8 cellular contexts compared by ENCODE assay signal in the genomic region with DNA sequence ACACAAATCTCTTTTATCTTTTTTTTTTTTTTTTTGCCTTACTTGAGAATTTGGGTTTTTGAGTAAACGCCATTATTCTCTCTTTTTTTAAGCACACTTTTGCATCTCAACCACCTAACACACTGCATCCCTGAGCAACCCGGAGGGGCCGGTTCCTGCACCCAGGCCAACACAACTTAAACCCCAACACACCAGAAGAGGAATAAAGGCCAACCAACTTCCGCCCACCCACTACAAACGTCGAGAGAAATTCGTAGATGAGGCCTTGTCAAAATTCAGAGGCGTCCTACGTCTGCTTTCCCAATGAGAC. TPM values are rescaled to one million over a fixed set of nuclear protein-coding genes. Genes with fewer than 3 reads are reported as not detected.
DNase-seq lines count a peak whose midpoint lies in the region; ATAC-seq, FAIRE-seq and TF ChIP-seq lines count a peak whose summit lies in the region.

No MANE protein-coding gene starts in this region.

- no peak for ATAC-seq in CD4-positive, CD25-positive, alpha-beta regulatory T cell (ENCODE audit: low read depth in 2 of 2)
- ATAC-seq in HG02943 (IDR thresholded peaks at IDR 0.05; ENCODE audit: low read depth, unreplicated experiment) (peak; percentile 40), K562 (peak; percentile 42), lung (ENCODE audit: insufficient read depth, low FRiP score) (peak; percentile 42), HG03108 (IDR thresholded peaks at IDR 0.05; ENCODE audit: unreplicated experiment) (no peak)

- H3K4me2 ChIP-seq in K562 (ENCODE audit: insufficient read depth, low read length), result peak overlapping the region; percentile 87

- H3K9me1 ChIP-seq in K562 (ENCODE audit: control insufficient read depth, insufficient read depth, low read length), result no peaks in the 10 kb centered on the region

- H3K4me1 Mint-ChIP-seq in CD4-positive, CD25-positive, alpha-beta regulatory T cell, result peaks cover 7 to 27% (median 17%) of the 10 kb centered on the region in 4 donors

- FAIRE-seq in K562 (lab: Jason Lieb, UNC) (no peak), D721Med (lab: Jason Lieb, UNC) (no peak)

- peak overlapping the region; percentile 85 for H3K4me3 ChIP-seq in CD4-positive, CD25-positive, alpha-beta regulatory T cell (ENCODE audit: low read depth, low read length)
- peak overlapping the region; percentile 82 for H3K4me3 ChIP-seq in K562
- H3K4me3 ChIP-seq in lung, result peak overlapping the region; percentile 28
- H3K4me3 ChIP-seq in vagina, result peak overlapping the region; percentile 45 to 47

- no peak for TF ChIP-seq RAD21 in K562 (CRISPR knock-in tag; conservative IDR thresholded peaks at IDR 0.05 in 1 of 2, IDR thresholded peaks at IDR 0.05 in 1 of 2)

- H3K36me3 ChIP-seq in CD4-positive, CD25-positive, alpha-beta regulatory T cell (ENCODE audit: control insufficient read depth, insufficient read depth, low read length), result no peaks in the 10 kb centered on the region
- H3K36me3 ChIP-seq in K562 (ENCODE audit: control insufficient read depth, insufficient read depth, low read length) (peaks cover 30% of the 10 kb centered on the region), lung (ENCODE audit: control insufficient read depth in 2 of 2, insufficient read depth in 2 of 2, low read length in 2 of 2) (peaks cover 0 to 4% of the 10 kb centered on the region in 2 donors), vagina (no peaks in the 10 kb centered on the region)

- no TSS peak for BruUV-seq in K562 (replicated peaks; lab: Mats Ljungman, UMichigan)

- H3K36me3 Mint-ChIP-seq in CD4-positive, CD25-positive, alpha-beta regulatory T cell, result no peaks in the 10 kb centered on the region

- intact Hi-C loops in K562 (cut with micrococcal nuclease), result no loop called here
- intact Hi-C loops in vagina (cut with DNase I), result no loop called here

- POLR2A ChIA-PET in K562 (lab: Yijun Ruan, JAX), result interaction anchor here (1.0 to 4.6 kb wide), 2 partner anchors 13 to 19 kb away, joined by 4 to 27 read pairs; no protein-coding TSS in a partner anchor

- H3K9ac ChIP-seq in K562 (ENCODE audit: insufficient read depth in 1 of 2, low read depth in 2 of 2, low read length in 2 of 2), result peak overlapping the region; percentile 83 to 97; a peak in 3 of 4 replicates

- H2AFZ ChIP-seq in K562 (ENCODE audit: low read depth, low read length), result peak overlapping the region; percentile 95

- TF ChIP-seq EP300 in K562 (IDR thresholded peaks at IDR 0.05; ENCODE audit: low read length), result no peak

- no peaks in the 10 kb centered on the region for H3K9me3 ChIP-seq in CD4-positive, CD25-positive, alpha-beta regulatory T cell (ENCODE audit: control insufficient read depth in 2 of 2, low read length in 2 of 2)
- H3K9me3 ChIP-seq in K562 (replicated peaks; ENCODE audit: control insufficient read depth, insufficient read depth, low read depth, low read length) (no peaks in the 10 kb centered on the region), lung (ENCODE audit: control insufficient read depth in 2 of 2, insufficient read depth in 1 of 2, low read length in 1 of 2) (no peaks in the 10 kb centered on the region), vagina (no peaks in the 10 kb centered on the region)

- H3K27me3 ChIP-seq in CD4-positive, CD25-positive, alpha-beta regulatory T cell (ENCODE audit: control insufficient read depth, insufficient read depth, low read length), result no peaks in the 10 kb centered on the region
- no peaks in the 10 kb centered on the region for H3K27me3 ChIP-seq in K562 (ENCODE audit: control insufficient read depth in 2 of 2, insufficient read depth in 2 of 2, low read length in 2 of 2)
- no peaks in the 10 kb centered on the region for H3K27me3 ChIP-seq in lung (ENCODE audit: control insufficient read depth, insufficient read depth)
- no peaks in the 10 kb centered on the region for H3K27me3 ChIP-seq in vagina

- WGBS in K562 (ENCODE audit: insufficient coverage, low coverage, missing lambda C conversion rate), result 3% methylated on average over 9 of the region's 9 CpGs
- 4% methylated on average over 9 of the region's 9 CpGs for WGBS in lung, 2 donors

- peak overlapping the region; percentile 89 to 99 (median 94) for H3K4me3 Mint-ChIP-seq in CD4-positive, CD25-positive, alpha-beta regulatory T cell

- no peak for DNase-seq in CD4-positive, CD25-positive, alpha-beta regulatory T cell
- DNase-seq in K562 (ENCODE audit: extremely low read depth in 1 of 4, low spot score in 3 of 4), result no peak
- DNase-seq in lung (ENCODE audit: low spot score), result no peak
- no peak for DNase-seq in vagina (ENCODE audit: extremely low spot score in 2 of 2)
- no peak for DNase-seq in D721Med (ENCODE audit: insufficient read length, low spot score)
- no peak for DNase-seq in activated CD4-positive, CD25-positive, alpha-beta regulatory T cell (lab: John Stamatoyannopoulos, UW)

- peaks cover 8% of the 10 kb centered on the region for H3K4me1 ChIP-seq in CD4-positive, CD25-positive, alpha-beta regulatory T cell (ENCODE audit: control insufficient read depth, insufficient read depth, low read length, poor library complexity, severe bottlenecking)
- H3K4me1 ChIP-seq in K562 (replicated peaks in 1 of 2; ENCODE audit: control insufficient read depth in 2 of 2, insufficient read depth in 2 of 2, low read length in 2 of 2) (peaks cover 0 to 4% of the 10 kb centered on the region in 2 experiments; a peak in 2 of 5 replicates), lung (ENCODE audit: control insufficient read depth in 2 of 2, insufficient read depth in 2 of 2, low read length in 2 of 2) (no peaks in the 10 kb centered on the region), vagina (peaks cover 5% of the 10 kb centered on the region)

- in situ Hi-C loops in K562 (cut with MboI), result no loop called here

- H3K27ac Mint-ChIP-seq in CD4-positive, CD25-positive, alpha-beta regulatory T cell, result peak overlapping the region; percentile 94 to 99 (median 97)

- H4K20me1 ChIP-seq in K562 (replicated peaks; ENCODE audit: control insufficient read depth, insufficient read depth, low read length), result no peaks in the 10 kb centered on the region

- TF ChIP-seq POLR2A in K562 (conservative IDR thresholded peaks at IDR 0.05) (no peak), vagina (IDR thresholded peaks at IDR 0.05) (no peak)

- peak overlapping the region; percentile 88 for H3K27ac ChIP-seq in CD4-positive, CD25-positive, alpha-beta regulatory T cell (ENCODE audit: insufficient read depth, low read length, poor library complexity, severe bottlenecking)
- H3K27ac ChIP-seq in K562 (ENCODE audit: extremely low read depth, low read depth, low read length) (peak overlapping the region; percentile 95), lung (ENCODE audit: low read depth in 1 of 2, low read length in 1 of 2) (peak overlapping the region; percentile 1 to 64), vagina (no peak overlapping the region)

- CTCF ChIA-PET in K562 (lab: Yijun Ruan, JAX; ENCODE audit: low intra/inter-chr PET ratio), result no interaction called here

- no peaks in the 10 kb centered on the region for H3K9me3 Mint-ChIP-seq in CD4-positive, CD25-positive, alpha-beta regulatory T cell

- peaks cover 36% of the 10 kb centered on the region for H3K79me2 ChIP-seq in K562 (ENCODE audit: control insufficient read depth, insufficient read depth, low read length)

- H3K27me3 Mint-ChIP-seq in CD4-positive, CD25-positive, alpha-beta regulatory T cell, result no peaks in the 10 kb centered on the region

- no peak for TF ChIP-seq CTCF in K562 (IDR thresholded peaks at IDR 0.05 in 2 of 3, conservative IDR thresholded peaks at IDR 0.05 in 1 of 3; ENCODE audit: insufficient read depth in 2 of 3, low read depth in 1 of 3, low read length in 3 of 3)
- no peak for TF ChIP-seq CTCF in lung (IDR thresholded peaks at IDR 0.05; ENCODE audit: control extremely low read depth, extremely low read depth)
- TF ChIP-seq CTCF in vagina (IDR thresholded peaks at IDR 0.05), result no peak
- TF ChIP-seq CTCF in D721Med (IDR thresholded peaks at IDR 0.05; ENCODE audit: insufficient read depth, missing control alignments), result no peak

RNA-seq across cellular contexts. Expression of gene CCNB2, which starts 0.4 kb away (rescaled TPM):
- total RNA-seq in CD4-positive, CD25-positive, alpha-beta regulatory T cell, result 1.8 TPM
- polyA plus RNA-seq in CD4-positive, CD25-positive, alpha-beta regulatory T cell, result 10 to 100 TPM in 2 of 4 donors, 1 to 10 TPM in 2; 5.0 to 15.9 (median 9.3) TPM
- 70.6 and 88.7 TPM in 2 replicates for total RNA-seq in K562 (2011; cell fraction: chromatin; rRNA removed; ENCODE audit: low replicate concordance)
- total RNA-seq in K562 (2011; cell fraction: nucleolus; rRNA removed), result 54.0 and 54.7 TPM in 2 replicates
- total RNA-seq in K562 (2011; cell fraction: nucleoplasm; rRNA removed), result 69.7 and 79.8 TPM in 2 replicates
- total RNA-seq in K562 (2014; rRNA removed) (84.8 TPM in 2 replicates), K562 (2014; rRNA removed; fragmentation: Illumina TruSeq; extraction: Trizol) (108 and 125 TPM in 2 replicates), K562 (2015; rRNA removed; fragmentation: Illumina TruSeq; extraction: Trizol) (115 and 124 TPM in 2 replicates), K562 (2021) (90.4 and 97.2 TPM in 2 replicates), lung (1 to 10 TPM; 2.0 to 5.1 TPM), vagina (5.9 TPM)
- polyA plus RNA-seq in K562 (2011; rRNA removed) (148 and 169 TPM in 2 replicates), K562 (2014; fragmentation: Illumina TruSeq; extraction: Trizol) (133 and 145 TPM in 2 replicates), K562 (2014; fragmentation: Nextera tagmentation; extraction: Ambion mirVana) (100 to 1,000 TPM; 258 to 266 TPM), K562 (2014; rRNA removed) (99.5 and 110 TPM in 2 replicates), lung (1 to 10 TPM; 1.5 to 2.4 TPM)
- polyA plus RNA-seq in K562 (2011; cell fraction: cytosol; rRNA removed), result 66.9 and 121 TPM in 2 replicates
- polyA plus RNA-seq in K562 (2011; cell fraction: nucleus; rRNA removed), result 56.9 and 97.4 TPM in 2 replicates
- polyA plus RNA-seq in K562 (2012), result 101 and 105 TPM in 2 replicates
- 136 and 139 TPM in 2 replicates for polyA minus RNA-seq in K562 (2011; rRNA and poly(A)+ RNA removed)
- 65.6 and 66.9 TPM in 2 replicates for polyA minus RNA-seq in K562 (2011; cell fraction: cytosol; rRNA and poly(A)+ RNA removed)
- 37.4 and 62.0 TPM in 2 replicates for polyA minus RNA-seq in K562 (2011; cell fraction: nucleus; rRNA and poly(A)+ RNA removed)

Comparison
In these comparisons a context has a peak if more than half of its experiments do, and no peak if none do; other contexts are left out.
1. ATAC-seq: peak in HG02943 (single experiment), K562 (single experiment) and lung (single experiment); none in CD4-positive, CD25-positive, alpha-beta regulatory T cell (0 of 2) and HG03108 (single experiment).
2. H3K4me3 ChIP-seq: peak in every context shown above with its lines; median percentile 85 in CD4-positive, CD25-positive, alpha-beta regulatory T cell; 82 in K562; 46 in vagina; 28 in lung.